Comparison of ENCODE assay signal across 8 cellular contexts in the genomic region with DNA sequence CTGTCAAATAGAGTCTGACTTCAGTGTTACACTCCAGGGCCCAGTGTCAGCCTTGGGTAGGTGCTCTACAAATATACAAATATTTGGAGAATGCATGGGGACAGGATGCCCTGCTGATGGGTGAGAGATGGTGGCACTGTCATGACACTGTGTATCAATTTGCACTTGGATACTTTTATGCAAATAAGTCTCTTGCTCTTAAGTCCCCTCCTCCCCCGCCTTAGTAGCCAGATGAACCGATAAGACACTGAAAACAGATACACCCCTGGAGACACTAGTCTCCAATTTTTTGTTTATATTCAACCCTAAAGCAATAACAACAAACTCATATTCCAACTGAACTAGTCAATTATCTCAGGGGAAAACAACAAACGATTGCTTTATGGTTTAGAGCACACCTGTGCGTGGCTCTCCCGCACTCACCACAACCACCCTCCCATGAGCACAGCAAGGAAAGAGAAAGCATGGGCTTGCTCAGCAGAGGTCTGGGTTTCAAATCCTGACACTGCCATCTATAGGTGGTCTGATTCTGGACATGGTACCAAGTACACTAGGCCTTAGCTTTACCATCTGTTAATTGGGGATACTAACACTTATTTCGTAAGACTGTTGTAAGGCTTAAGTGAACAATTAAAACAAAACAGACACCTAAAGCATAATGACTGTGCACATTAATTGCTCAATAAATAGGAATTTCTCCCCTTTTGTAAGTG. TPM values are rescaled to one million over a fixed set of nuclear protein-coding genes. Genes with fewer than 3 reads are reported as not detected.
DNase-seq lines count a peak whose midpoint lies in the region; ATAC-seq and TF ChIP-seq lines count a peak whose summit lies in the region.

No MANE protein-coding gene starts in this region.

- no peak for DNase-seq in GM23338 (ENCODE audit: low spot score)
- peak; percentile 98 for DNase-seq in NCI-H526 treated with DMSO at 0.1 percent for 48 hours (lab: John Stamatoyannopoulos, UW)
- DNase-seq in fibroblast of mammary gland (ENCODE audit: low read depth): peak; percentile 27
- no peak for DNase-seq in NCI-H2227 (lab: John Stamatoyannopoulos, UW; ENCODE audit: unreplicated experiment)
- DNase-seq in islet precursor cell: no peak
- DNase-seq in ascending aorta (ENCODE audit: low spot score in 2 of 2): no peak
- DNase-seq in AG08395 (ENCODE audit: low spot score): no peak

- H3K27me3 Mint-ChIP-seq in GM23338 (ENCODE audit: insufficient read depth, low read depth, poor library complexity): peaks cover 5% of the 10 kb centered on the region

- H3K27ac ChIP-seq in GM23338 (ENCODE audit: low read depth) (no peak overlapping the region), ascending aorta (no peak overlapping the region)

- H3K9me3 Mint-ChIP-seq in GM23338: no peaks in the 10 kb centered on the region; the same call in 2 of the 3 replicates

- H3K9me2 ChIP-seq in GM23338 (ENCODE audit: insufficient read depth): no peaks in the 10 kb centered on the region

- no peak overlapping the region for H3K4me3 Mint-ChIP-seq in GM23338

- no peaks in the 10 kb centered on the region for H3K9me3 ChIP-seq in ascending aorta

- TF ChIP-seq CTCF in GM23338 (conservative IDR thresholded peaks at IDR 0.05; ENCODE audit: low read depth in 2 of 2) (peak; percentile 16 to 59; a peak in 2 of 4 replicates), fibroblast of mammary gland (conservative IDR thresholded peaks at IDR 0.05; ENCODE audit: control insufficient read depth, insufficient read depth, low read depth, low read length) (peak; percentile 27), ascending aorta (IDR thresholded peaks at IDR 0.05) (no peak)

- no peak overlapping the region for H3K27ac Mint-ChIP-seq in GM23338

- H3K4me1 Mint-ChIP-seq in GM23338: peaks cover 40% of the 10 kb centered on the region

- ATAC-seq in GM18517 (IDR thresholded peaks at IDR 0.05; ENCODE audit: unreplicated experiment) (peak; percentile 69), GM23338 (peak; percentile 59)

- H3K4me1 ChIP-seq in GM23338 (ENCODE audit: insufficient read depth) (peaks cover 27% of the 10 kb centered on the region), ascending aorta (no peaks in the 10 kb centered on the region)

- H3K79me2 ChIP-seq in GM23338 (replicated peaks; ENCODE audit: insufficient read depth): no peaks in the 10 kb centered on the region

- H3K36me3 Mint-ChIP-seq in GM23338 (ENCODE audit: low read depth): no peaks in the 10 kb centered on the region

- H3K4me2 ChIP-seq in GM23338: no peak overlapping the region

- H4K20me1 ChIP-seq in GM23338 (replicated peaks; ENCODE audit: insufficient read depth): no peaks in the 10 kb centered on the region

- intact Hi-C loops in ascending aorta (cut with DNase I): no loop called here

- no peaks in the 10 kb centered on the region for H3K27me3 ChIP-seq in GM23338 (ENCODE audit: insufficient read depth)
- no peaks in the 10 kb centered on the region for H3K27me3 ChIP-seq in ascending aorta

- H3K36me3 ChIP-seq in GM23338 (ENCODE audit: insufficient read depth) (no peaks in the 10 kb centered on the region), ascending aorta (no peaks in the 10 kb centered on the region)

- no peaks in the 10 kb centered on the region for H3F3A ChIP-seq in GM23338 (replicated peaks; ENCODE audit: low read depth)

- H2AFZ ChIP-seq in GM23338: no peak overlapping the region

- H3K4me3 ChIP-seq in GM23338 (no peak overlapping the region), fibroblast of mammary gland (ENCODE audit: control insufficient read depth, low read depth, low read length) (no peak overlapping the region), ascending aorta (no peak overlapping the region)

TF ChIP-seq in GM23338, 12 proteins besides CTCF, POLR2A, EP300 and RAD21:
- TF ChIP-seq NANOG (IDR thresholded peaks at IDR 0.05; ENCODE audit: borderline replicate concordance) (no peak), STAT1 (IDR thresholded peaks at IDR 0.05; ENCODE audit: unreplicated experiment) (no peak)
- TF ChIP-seq, protein P1, sequence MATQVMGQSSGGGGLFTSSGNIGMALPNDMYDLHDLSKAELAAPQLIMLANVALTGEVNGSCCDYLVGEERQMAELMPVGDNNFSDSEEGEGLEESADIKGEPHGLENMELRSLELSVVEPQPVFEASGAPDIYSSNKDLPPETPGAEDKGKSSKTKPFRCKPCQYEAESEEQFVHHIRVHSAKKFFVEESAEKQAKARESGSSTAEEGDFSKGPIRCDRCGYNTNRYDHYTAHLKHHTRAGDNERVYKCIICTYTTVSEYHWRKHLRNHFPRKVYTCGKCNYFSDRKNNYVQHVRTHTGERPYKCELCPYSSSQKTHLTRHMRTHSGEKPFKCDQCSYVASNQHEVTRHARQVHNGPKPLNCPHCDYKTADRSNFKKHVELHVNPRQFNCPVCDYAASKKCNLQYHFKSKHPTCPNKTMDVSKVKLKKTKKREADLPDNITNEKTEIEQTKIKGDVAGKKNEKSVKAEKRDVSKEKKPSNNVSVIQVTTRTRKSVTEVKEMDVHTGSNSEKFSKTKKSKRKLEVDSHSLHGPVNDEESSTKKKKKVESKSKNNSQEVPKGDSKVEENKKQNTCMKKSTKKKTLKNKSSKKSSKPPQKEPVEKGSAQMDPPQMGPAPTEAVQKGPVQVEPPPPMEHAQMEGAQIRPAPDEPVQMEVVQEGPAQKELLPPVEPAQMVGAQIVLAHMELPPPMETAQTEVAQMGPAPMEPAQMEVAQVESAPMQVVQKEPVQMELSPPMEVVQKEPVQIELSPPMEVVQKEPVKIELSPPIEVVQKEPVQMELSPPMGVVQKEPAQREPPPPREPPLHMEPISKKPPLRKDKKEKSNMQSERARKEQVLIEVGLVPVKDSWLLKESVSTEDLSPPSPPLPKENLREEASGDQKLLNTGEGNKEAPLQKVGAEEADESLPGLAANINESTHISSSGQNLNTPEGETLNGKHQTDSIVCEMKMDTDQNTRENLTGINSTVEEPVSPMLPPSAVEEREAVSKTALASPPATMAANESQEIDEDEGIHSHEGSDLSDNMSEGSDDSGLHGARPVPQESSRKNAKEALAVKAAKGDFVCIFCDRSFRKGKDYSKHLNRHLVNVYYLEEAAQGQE (IDR thresholded peaks at IDR 0.05; ENCODE audit: unreplicated experiment): no peak

RNA-seq across cellular contexts. Expression of a gene that starts 50.3 kb away (rescaled TPM):
- 0.14 and 0.39 TPM in 2 replicates for total RNA-seq in GM23338 (2014; rRNA removed; shearing (Covaris generic))
- polyA plus RNA-seq in GM23338 (2016; fragmentation: Nextera tagmentation; extraction: Ambion mirVana): 0.24 and 0.30 TPM in 2 replicates
- 0.32 TPM for total RNA-seq in ascending aorta

Comparison
In these comparisons a context has a peak if more than half of its experiments do, and no peak if none do; other contexts are left out.
1. DNase-seq: peak in NCI-H526 treated with DMSO at 0.1 percent for 48 hours (single experiment) and fibroblast of mammary gland (single experiment); none in GM23338 (single experiment), NCI-H2227 (single experiment), islet precursor cell (single experiment), ascending aorta (0 of 2) and AG08395 (single experiment).
2. CTCF ChIP-seq: peak in GM23338 (2 of 2) and fibroblast of mammary gland (single experiment); none in ascending aorta (0 of 3).